Comparison of ENCODE assay signal across 8 cellular contexts in genomic region chrX:119791437-119792231, GRCh38. TPM values are rescaled to one million over a fixed set of nuclear protein-coding genes. Genes with fewer than 3 reads are reported as not detected.
A peak's percentile ranks its signal among the peaks of the same experiment; 100 is the strongest.
DNase-seq lines count a peak whose midpoint lies in the region; ATAC-seq and TF ChIP-seq lines count a peak whose summit lies in the region.

Gene RPL39 (minus strand): TSS chrX:119791630. CDS start chrX:119791576, 54 bp downstream.

- intact Hi-C loops in CD4-positive, alpha-beta T cell (cut with DNase I, micrococcal nuclease), result loop anchor here (2.0 to 5.0 kb wide), 5 partner anchors 61 to 319 kb away; partner anchors contain the start of genes UPF3B (in 2 of the 2), NDUFA1 (in 1 of the 2) and RNF113A (in 1 of the 2)

- H3K9me3 Mint-ChIP-seq in CD4-positive, alpha-beta T cell, result no peaks in the 10 kb centered on the region

- POLR2A ChIA-PET in CD4-positive, alpha-beta T cell (lab: Charles Lee), result interaction anchor here (0.7 to 3.9 kb wide), 35 partner anchors 10 to 1445 kb away, joined by 3 to 90 read pairs (median 5); partner anchors contain the start of genes CUL4B, DOCK11, MCTS1 and NDUFA1

- CTCF ChIA-PET in CD4-positive, alpha-beta T cell (lab: Charles Lee), result interaction anchor here (1.2 to 1.9 kb wide), 3 partner anchors 61 to 97 kb away, joined by 3 to 9 read pairs (median 4); partner anchors contain the start of gene UPF3B

- H3K4me1 ChIP-seq in liver (ENCODE audit: control insufficient read depth in 4 of 4, insufficient read depth in 4 of 4, low read length in 3 of 4), result peaks cover 0 to 15% (median 12%) of the 10 kb centered on the region in 4 donors

- ATAC-seq in CD4-positive, alpha-beta T cell (ENCODE audit: poor library complexity), result peak; percentile 93
- peak; percentile 96 for ATAC-seq in GM19452 (IDR thresholded peaks at IDR 0.05; ENCODE audit: unreplicated experiment)
- peak; percentile 60 for ATAC-seq in HG03575 (IDR thresholded peaks at IDR 0.05; ENCODE audit: extremely low read depth, insufficient number of reproducible peaks, low FRiP score, unreplicated experiment)

- peak within 1 kb of the TSS; percentile 88 to 97 for H3K9ac ChIP-seq in liver (ENCODE audit: low read depth in 1 of 2, low read length in 2 of 2)

- peaks cover 46% of the 10 kb centered on the region for H3K36me3 Mint-ChIP-seq in CD4-positive, alpha-beta T cell (ENCODE audit: low read depth)

- H3K4me3 Mint-ChIP-seq in CD4-positive, alpha-beta T cell, result peak within 1 kb of the TSS; percentile 99

- peak within 1 kb of the TSS; percentile 98 for H3K27ac Mint-ChIP-seq in CD4-positive, alpha-beta T cell

- no peak for TF ChIP-seq CTCF in CD4-positive, alpha-beta T cell (IDR thresholded peaks at IDR 0.05)
- no peak for TF ChIP-seq CTCF in liver (IDR thresholded peaks at IDR 0.05; ENCODE audit: low read depth, low read length, missing input control)

- H3K27me3 ChIP-seq in CD4-positive, alpha-beta T cell (ENCODE audit: control insufficient read depth, insufficient read depth, low read length), result no peaks in the 10 kb centered on the region
- peaks cover 0 to 3% (median 0%) of the 10 kb centered on the region in 4 donors for H3K27me3 ChIP-seq in liver (ENCODE audit: control insufficient read depth in 4 of 4, insufficient read depth in 4 of 4, low read length in 3 of 4)

- peak within 1 kb of the TSS; percentile 66 to 84 (median 81) for H3K4me3 ChIP-seq in liver (ENCODE audit: low read depth in 1 of 3, low read length in 3 of 3)

- no peak for TF ChIP-seq RAD21 in liver (IDR thresholded peaks at IDR 0.05)

- no peaks in the 10 kb centered on the region for H3K27me3 Mint-ChIP-seq in CD4-positive, alpha-beta T cell

- H3K27ac ChIP-seq in CD4-positive, alpha-beta T cell (ENCODE audit: low read depth, low read length), result peak within 1 kb of the TSS; percentile 91
- peak within 1 kb of the TSS; percentile 97 to 99 for H3K27ac ChIP-seq in liver (ENCODE audit: low read depth in 1 of 2, low read length in 2 of 2)

- WGBS in liver, result under 1% methylated on average over 58 of the region's 58 CpGs

- no peaks in the 10 kb centered on the region for H3K9me3 ChIP-seq in CD4-positive, alpha-beta T cell (ENCODE audit: control insufficient read depth, low read length)
- H3K9me3 ChIP-seq in liver (ENCODE audit: control insufficient read depth in 4 of 4, low read length in 3 of 4), result no peaks in the 10 kb centered on the region

- DNase-seq in CD4-positive, alpha-beta T cell, result peak; percentile 52 to 78 (median 70)
- DNase-seq in NCI-H82 (lab: John Stamatoyannopoulos, UW) (peak; percentile 98), dermis blood vessel endothelial cell (peak; percentile 91)
- peak; percentile 75 to 83 for DNase-seq in activated CD4-positive, alpha-beta T cell treated with anti-CD3 and anti-CD28 coated beads, Interleukin-2, amount 50 U/mL, for 48 hours
- peak; percentile 81 for DNase-seq in stimulated activated CD4-positive, alpha-beta T cell treated with anti-CD3 and anti-CD28 coated beads, Interleukin-4, amount 100 ng/mL, for 24 hours

- peaks cover 4 to 12% (median 8%) of the 10 kb centered on the region in 4 donors for H3K36me3 ChIP-seq in liver (ENCODE audit: control insufficient read depth in 4 of 4, insufficient read depth in 3 of 4, low read depth in 1 of 4, low read length in 3 of 4)

- H3K4me1 Mint-ChIP-seq in CD4-positive, alpha-beta T cell (ENCODE audit: low read depth), result peaks cover 32% of the 10 kb centered on the region

TF ChIP-seq in liver, 16 proteins besides CTCF, POLR2A, EP300 and RAD21:
- TF ChIP-seq EGR1 (IDR thresholded peaks at IDR 0.05; ENCODE audit: low read depth in 2 of 2), result no peak
- TF ChIP-seq, protein P1, sequence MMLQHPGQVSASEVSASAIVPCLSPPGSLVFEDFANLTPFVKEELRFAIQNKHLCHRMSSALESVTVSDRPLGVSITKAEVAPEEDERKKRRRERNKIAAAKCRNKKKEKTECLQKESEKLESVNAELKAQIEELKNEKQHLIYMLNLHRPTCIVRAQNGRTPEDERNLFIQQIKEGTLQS (IDR thresholded peaks at IDR 0.05), result no peak
- peak; percentile 32 for TF ChIP-seq SP1 (IDR thresholded peaks at IDR 0.05)
- peak; percentile 86 for TF ChIP-seq YY1 (IDR thresholded peaks at IDR 0.05)
- TF ChIP-seq TAF1 (conservative IDR thresholded peaks at IDR 0.05), result peak; percentile 94
- TF ChIP-seq JUND (IDR thresholded peaks at IDR 0.05), result peak in 1 of 2 donors; percentile 8
- TF ChIP-seq MAX (IDR thresholded peaks at IDR 0.05), result no peak
- peak; percentile 4 to 7 for TF ChIP-seq RXRA (IDR thresholded peaks at IDR 0.05)
- TF ChIP-seq FOXA1 (IDR thresholded peaks at IDR 0.05), result no peak
- TF ChIP-seq, protein P2, sequence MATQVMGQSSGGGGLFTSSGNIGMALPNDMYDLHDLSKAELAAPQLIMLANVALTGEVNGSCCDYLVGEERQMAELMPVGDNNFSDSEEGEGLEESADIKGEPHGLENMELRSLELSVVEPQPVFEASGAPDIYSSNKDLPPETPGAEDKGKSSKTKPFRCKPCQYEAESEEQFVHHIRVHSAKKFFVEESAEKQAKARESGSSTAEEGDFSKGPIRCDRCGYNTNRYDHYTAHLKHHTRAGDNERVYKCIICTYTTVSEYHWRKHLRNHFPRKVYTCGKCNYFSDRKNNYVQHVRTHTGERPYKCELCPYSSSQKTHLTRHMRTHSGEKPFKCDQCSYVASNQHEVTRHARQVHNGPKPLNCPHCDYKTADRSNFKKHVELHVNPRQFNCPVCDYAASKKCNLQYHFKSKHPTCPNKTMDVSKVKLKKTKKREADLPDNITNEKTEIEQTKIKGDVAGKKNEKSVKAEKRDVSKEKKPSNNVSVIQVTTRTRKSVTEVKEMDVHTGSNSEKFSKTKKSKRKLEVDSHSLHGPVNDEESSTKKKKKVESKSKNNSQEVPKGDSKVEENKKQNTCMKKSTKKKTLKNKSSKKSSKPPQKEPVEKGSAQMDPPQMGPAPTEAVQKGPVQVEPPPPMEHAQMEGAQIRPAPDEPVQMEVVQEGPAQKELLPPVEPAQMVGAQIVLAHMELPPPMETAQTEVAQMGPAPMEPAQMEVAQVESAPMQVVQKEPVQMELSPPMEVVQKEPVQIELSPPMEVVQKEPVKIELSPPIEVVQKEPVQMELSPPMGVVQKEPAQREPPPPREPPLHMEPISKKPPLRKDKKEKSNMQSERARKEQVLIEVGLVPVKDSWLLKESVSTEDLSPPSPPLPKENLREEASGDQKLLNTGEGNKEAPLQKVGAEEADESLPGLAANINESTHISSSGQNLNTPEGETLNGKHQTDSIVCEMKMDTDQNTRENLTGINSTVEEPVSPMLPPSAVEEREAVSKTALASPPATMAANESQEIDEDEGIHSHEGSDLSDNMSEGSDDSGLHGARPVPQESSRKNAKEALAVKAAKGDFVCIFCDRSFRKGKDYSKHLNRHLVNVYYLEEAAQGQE (IDR thresholded peaks at IDR 0.05), result peak; percentile 94
- TF ChIP-seq FOXA2 (IDR thresholded peaks at IDR 0.05), result no peak
- peak in 1 of 2 donors; percentile 48 for TF ChIP-seq GABPA (IDR thresholded peaks at IDR 0.05 in 1 of 2, conservative IDR thresholded peaks at IDR 0.05 in 1 of 2)

RNA-seq across cellular contexts. Expression of gene RPL39, which starts in this region (rescaled TPM):
- total RNA-seq in CD4-positive, alpha-beta T cell, result 1,000 to 10,000 TPM; 3,712 to 3,978 TPM
- 2,423 and 9,363 TPM in 2 replicates for total RNA-seq in dermis blood vessel endothelial cell
- total RNA-seq in liver, result 100 to 1,000 TPM; 623 TPM
- 1,000 to 10,000 TPM in 1 of 2 donors, 100 to 1,000 TPM in 1; 657 to 2,860 TPM for polyA plus RNA-seq in liver

Comparison
In these comparisons a context has a peak if more than half of its experiments do, and no peak if none do; other contexts are left out.
1. Peak in every context shown above with its lines: DNase-seq, ATAC-seq, H3K4me3 ChIP-seq and H3K27ac ChIP-seq.